ENCODE assay signal across 12 cellular contexts in the genomic region with DNA sequence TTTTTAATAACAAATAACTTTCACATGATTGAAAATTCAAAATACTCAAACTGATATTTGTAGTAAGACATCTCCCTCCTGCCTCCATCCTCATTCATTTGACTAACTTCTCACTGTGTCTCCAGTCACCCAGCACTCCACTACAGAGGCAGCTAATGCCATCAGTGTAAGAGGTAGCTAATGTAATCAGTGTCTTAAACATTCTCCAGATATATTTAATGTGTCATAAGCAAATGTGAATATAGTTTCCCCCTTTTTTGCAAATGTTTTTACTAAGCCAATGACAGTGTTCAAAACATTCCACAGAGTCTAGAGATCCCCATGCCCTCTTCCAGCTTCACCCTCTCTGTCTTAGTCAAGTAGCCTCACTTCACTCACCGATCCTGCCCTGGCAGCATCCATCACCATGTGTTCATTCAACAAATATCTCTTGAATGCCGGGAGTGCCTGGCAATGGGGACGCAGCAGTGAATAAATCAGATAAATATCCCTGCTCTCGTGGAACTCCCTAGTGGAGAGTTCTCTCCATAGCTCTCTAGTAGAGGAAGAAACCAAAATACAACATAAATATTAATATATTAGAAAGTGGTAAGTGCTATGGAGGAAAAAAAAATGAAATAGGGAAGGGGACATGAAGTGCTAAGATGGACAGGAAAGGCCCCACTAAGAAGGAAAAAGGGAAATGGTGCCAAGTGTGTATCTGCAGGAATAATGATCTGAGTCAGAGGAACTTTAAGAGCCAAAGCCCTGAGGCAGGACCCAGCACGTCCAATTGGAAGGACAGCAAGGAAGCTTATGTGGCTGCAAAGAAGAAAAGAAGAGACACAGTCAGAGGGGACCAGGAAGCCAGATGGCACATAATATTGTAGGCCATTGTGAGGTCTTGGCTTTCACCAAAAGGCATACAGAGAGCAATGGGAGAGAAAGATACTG. TPM values are rescaled to one million over a fixed set of nuclear protein-coding genes. Genes with fewer than 3 reads are reported as not detected.
DNase-seq lines count a peak whose midpoint lies in the region; ATAC-seq and TF ChIP-seq lines count a peak whose summit lies in the region.
"Had no signal": no experiment of that assay in that cellular context is flagged by ENCODE, and none has a peak within 500 bp of the region (broad histone marks: within the 10 kb centered on the region; RNA-seq: fewer than 3 reads in every experiment).

No MANE protein-coding gene starts in this region.

- POLR2A ChIA-PET in activated CD8-positive, alpha-beta T cell treated with anti-CD3 and anti-CD28 coated beads, Interleukin-2, amount 10 ng/mL, durations not matched to agents 7 days and 5 days (lab: Charles Lee): no interaction called here

- H3K27ac ChIP-seq in thoracic aorta: peak overlapping the region in 1 of 2 donors; percentile 40
- H3K27ac ChIP-seq: Peyer's patch had no signal

- peaks cover 3% of the 10 kb centered on the region for H3K9me3 Mint-ChIP-seq in activated CD8-positive, alpha-beta T cell treated with anti-CD3 and anti-CD28 coated beads, Interleukin-2, amount 10 ng/mL, durations not matched to agents 7 days and 5 days (ENCODE audit: insufficient read depth)
- H3K9me3 Mint-ChIP-seq in activated naive CD8-positive, alpha-beta T cell treated with anti-CD3 and anti-CD28 coated beads for 36 hours: peaks cover 23% of the 10 kb centered on the region

- DNase-seq in Right ventricle myocardium superior (no peak), cardiac septum (ENCODE audit: low spot score) (no peak), amniotic epithelial cell (ENCODE audit: low read depth) (peak; percentile 58), foreskin fibroblast (peak; percentile 56 to 79), thoracic aorta (ENCODE audit: low spot score) (no peak)
- DNase-seq in activated CD8-positive, alpha-beta T cell treated with anti-CD3 and anti-CD28 coated beads, Interleukin-2, amount 10 ng/mL, durations not matched to agents 7 days and 5 days: no peak
- DNase-seq in activated naive CD8-positive, alpha-beta T cell treated with anti-CD3 and anti-CD28 coated beads for 36 hours: no peak
- DNase-seq: activated T-cell treated with anti-CD3 and anti-CD28 coated beads, Interleukin-2, amount 50 U/mL, for 1 hour; Peyer's patch had no signal

- H3K27ac Mint-ChIP-seq in activated CD8-positive, alpha-beta T cell treated with anti-CD3 and anti-CD28 coated beads, Interleukin-2, amount 10 ng/mL, durations not matched to agents 7 days and 5 days: no peak overlapping the region
- no peak overlapping the region for H3K27ac Mint-ChIP-seq in activated naive CD8-positive, alpha-beta T cell treated with anti-CD3 and anti-CD28 coated beads for 36 hours
- H3K27ac Mint-ChIP-seq: B cell, GM23338 had no signal

- TF ChIP-seq CTCF in foreskin fibroblast (IDR thresholded peaks at IDR 0.05; ENCODE audit: low read depth, low read length) (no peak), thoracic aorta (IDR thresholded peaks at IDR 0.05) (peak; percentile 10)

- H3K9me3 ChIP-seq in thoracic aorta: no peaks in the 10 kb centered on the region
- H3K9me3 ChIP-seq: Peyer's patch had no signal

- H3K27me3 ChIP-seq in thoracic aorta (replicated peaks; ENCODE audit: insufficient read depth): no peaks in the 10 kb centered on the region
- H3K27me3 ChIP-seq: Peyer's patch had no signal

- H3K36me3 Mint-ChIP-seq in activated CD8-positive, alpha-beta T cell treated with anti-CD3 and anti-CD28 coated beads, Interleukin-2, amount 10 ng/mL, durations not matched to agents 7 days and 5 days (ENCODE audit: low read depth): peaks cover 63% of the 10 kb centered on the region
- peaks cover 79% of the 10 kb centered on the region for H3K36me3 Mint-ChIP-seq in activated naive CD8-positive, alpha-beta T cell treated with anti-CD3 and anti-CD28 coated beads for 36 hours

- no peaks in the 10 kb centered on the region for H3K27me3 Mint-ChIP-seq in activated CD8-positive, alpha-beta T cell treated with anti-CD3 and anti-CD28 coated beads, Interleukin-2, amount 10 ng/mL, durations not matched to agents 7 days and 5 days (ENCODE audit: low read depth)
- no peaks in the 10 kb centered on the region for H3K27me3 Mint-ChIP-seq in activated naive CD8-positive, alpha-beta T cell treated with anti-CD3 and anti-CD28 coated beads for 36 hours
- H3K27me3 Mint-ChIP-seq: B cell had no signal

- peaks cover 11 to 20% of the 10 kb centered on the region in 2 donors for H3K4me1 ChIP-seq in thoracic aorta (ENCODE audit: control insufficient read depth in 1 of 2, low read depth in 2 of 2)
- H3K4me1 ChIP-seq: Peyer's patch had no signal

- H3K36me3 ChIP-seq in thoracic aorta: no peaks in the 10 kb centered on the region
- H3K36me3 ChIP-seq: Peyer's patch had no signal

- no peak overlapping the region for H3K4me3 Mint-ChIP-seq in activated CD8-positive, alpha-beta T cell treated with anti-CD3 and anti-CD28 coated beads, Interleukin-2, amount 10 ng/mL, durations not matched to agents 7 days and 5 days
- H3K4me3 Mint-ChIP-seq in activated naive CD8-positive, alpha-beta T cell treated with anti-CD3 and anti-CD28 coated beads for 36 hours: no peak overlapping the region
- H3K4me3 Mint-ChIP-seq: B cell, GM23338 had no signal

- intact Hi-C loops in Right ventricle myocardium superior (cut with DNase I) (no loop called here), cardiac septum (cut with DNase I) (no loop called here)

- CTCF ChIA-PET in activated CD8-positive, alpha-beta T cell treated with anti-CD3 and anti-CD28 coated beads, Interleukin-2, amount 10 ng/mL, durations not matched to agents 7 days and 5 days (lab: Charles Lee): no interaction called here

- H3K4me3 ChIP-seq in foreskin fibroblast (ENCODE audit: low read depth in 1 of 2, low read length in 2 of 2): no peak overlapping the region
- H3K4me3 ChIP-seq in thoracic aorta: no peak overlapping the region
- H3K4me3 ChIP-seq: GM23338, Peyer's patch had no signal

- ATAC-seq in Right ventricle myocardium superior (ENCODE audit: poor library complexity) (peak; percentile 68), thoracic aorta (ENCODE audit: insufficient number of reproducible peaks, low FRiP score, low read depth) (no peak), HG03521 (IDR thresholded peaks at IDR 0.05; ENCODE audit: unreplicated experiment) (no peak)
- no peak for ATAC-seq in activated CD8-positive, alpha-beta T cell treated with anti-CD3 and anti-CD28 coated beads, Interleukin-2, amount 10 ng/mL, durations not matched to agents 7 days and 5 days
- ATAC-seq: GM23338 had no signal

- H3K4me1 Mint-ChIP-seq in activated CD8-positive, alpha-beta T cell treated with anti-CD3 and anti-CD28 coated beads, Interleukin-2, amount 10 ng/mL, durations not matched to agents 7 days and 5 days (ENCODE audit: low read depth): no peaks in the 10 kb centered on the region
- H3K4me1 Mint-ChIP-seq in activated naive CD8-positive, alpha-beta T cell treated with anti-CD3 and anti-CD28 coated beads for 36 hours: peaks cover 5% of the 10 kb centered on the region
- H3K4me1 Mint-ChIP-seq: GM23338 had no signal

RNA-seq across cellular contexts. Expression of gene SCFD2, which starts 18.7 kb away (rescaled TPM):
- total RNA-seq in Right ventricle myocardium superior: 9.1 TPM
- 9.7 TPM for total RNA-seq in cardiac septum
- 10 to 100 TPM; 20.3 to 27.4 TPM for total RNA-seq in thoracic aorta
- 10 to 100 TPM; 25.1 to 27.2 TPM for total RNA-seq in activated CD8-positive, alpha-beta T cell treated with anti-CD3 and anti-CD28 coated beads, Interleukin-2, amount 10 ng/mL, durations not matched to agents 7 days and 5 days
- total RNA-seq in activated naive CD8-positive, alpha-beta T cell treated with anti-CD3 and anti-CD28 coated beads for 36 hours: 10 to 100 TPM; 21.9 to 23.7 TPM

RNA-seq across cellular contexts. Expression of gene FIP1L1, which starts 30.3 kb away (rescaled TPM):
- total RNA-seq in Right ventricle myocardium superior (19.4 TPM), cardiac septum (39.2 TPM), thoracic aorta (10 to 100 TPM; 29.5 to 57.9 TPM)
- total RNA-seq in activated CD8-positive, alpha-beta T cell treated with anti-CD3 and anti-CD28 coated beads, Interleukin-2, amount 10 ng/mL, durations not matched to agents 7 days and 5 days: 10 to 100 TPM; 70.9 to 72.9 TPM
- 10 to 100 TPM; 76.6 to 82.3 TPM for total RNA-seq in activated naive CD8-positive, alpha-beta T cell treated with anti-CD3 and anti-CD28 coated beads for 36 hours

Comparison
In these comparisons a context has a peak if more than half of its experiments do, and no peak if none do; other contexts are left out.
1. DNase-seq: peak in amniotic epithelial cell (single experiment) and foreskin fibroblast (2 of 2); none in Right ventricle myocardium superior (single experiment), cardiac septum (single experiment), thoracic aorta (single experiment), activated CD8-positive, alpha-beta T cell treated with anti-CD3 and anti-CD28 coated beads, Interleukin-2, amount 10 ng/mL, durations not matched to agents 7 days and 5 days (single experiment) and activated naive CD8-positive, alpha-beta T cell treated with anti-CD3 and anti-CD28 coated beads for 36 hours (single experiment).